ENCODE assay signal across 7 cellular contexts in genomic region chr14:100601064-100601463, GRCh38. TPM values are rescaled to one million over a fixed set of nuclear protein-coding genes. Genes with fewer than 3 reads are reported as not detected.
"Had no signal": no experiment of that assay in that cellular context is flagged by ENCODE, and none has a peak within 500 bp of the region (broad histone marks: within the 10 kb centered on the region; RNA-seq: fewer than 3 reads in every experiment).

No MANE protein-coding gene starts in this region.

- DNase-seq: IMR-90, KBM-7, KG1 had no signal

- H3K27ac ChIP-seq: HL-60 had no signal

- H3K27ac Mint-ChIP-seq: IgD-negative memory B cell had no signal

- H3K36me3 Mint-ChIP-seq: IgD-negative memory B cell had no signal

- H3K4me3 ChIP-seq: K562 had no signal

- ATAC-seq: HepG2, K562 had no signal

RNA-seq across cellular contexts. Expression of gene BEGAIN, which starts 13.8 kb away (rescaled TPM):
- total RNA-seq: HepG2 had no signal
